In genomic region chr6:30813623-30814136, GRCh38 we compare ENCODE assay signal across 11 cellular contexts.
DNase-seq lines count a peak whose midpoint lies in the region; ATAC-seq and TF ChIP-seq lines count a peak whose summit lies in the region.
"Had no signal": no experiment of that assay in that cellular context is flagged by ENCODE, and none has a peak within 500 bp of the region (broad histone marks: within the 10 kb centered on the region; RNA-seq: fewer than 3 reads in every experiment).

No MANE protein-coding gene starts in this region.

- peaks cover 58% of the 10 kb centered on the region for H3K4me1 Mint-ChIP-seq in activated T-helper 17 cell treated with anti-CD3 and anti-CD28 coated beads, Interleukin-2, amount 50 U/mL, for 72 hours
- peaks cover 26% of the 10 kb centered on the region for H3K4me1 Mint-ChIP-seq in type B pancreatic cell (ENCODE audit: unreplicated experiment)

- ATAC-seq in right cardiac atrium (peak in 1 of 2 donors; percentile 12), heart right ventricle (no peak)
- peak; percentile 5 for ATAC-seq in activated T-helper 17 cell treated with anti-CD3 and anti-CD28 coated beads, Interleukin-2, amount 50 U/mL, for 72 hours (replicated peaks)

- peaks cover 10% of the 10 kb centered on the region for H3K9me3 Mint-ChIP-seq in activated T-helper 17 cell treated with anti-CD3 and anti-CD28 coated beads, Interleukin-2, amount 50 U/mL, for 72 hours
- peaks cover 13% of the 10 kb centered on the region for H3K9me3 Mint-ChIP-seq in type B pancreatic cell

- peaks cover 72% of the 10 kb centered on the region for H3K36me3 Mint-ChIP-seq in activated T-helper 17 cell treated with anti-CD3 and anti-CD28 coated beads, Interleukin-2, amount 50 U/mL, for 72 hours (ENCODE audit: low read depth)
- no peaks in the 10 kb centered on the region for H3K36me3 Mint-ChIP-seq in type B pancreatic cell

- H3K4me3 ChIP-seq in right cardiac atrium (ENCODE audit: low read length): no peak overlapping the region
- H3K4me3 ChIP-seq in heart right ventricle: no peak overlapping the region
- H3K4me3 ChIP-seq in liver (ENCODE audit: low read depth in 1 of 3, low read length in 3 of 3): no peak overlapping the region

- DNase-seq in right cardiac atrium (no peak), heart right ventricle (no peak), type B pancreatic cell (ENCODE audit: extremely low spot score, unreplicated experiment) (no peak), activated gamma-delta T cell treated with Interleukin-2 at 50 U/mL for 16 hours (no peak), 8988T (no peak)
- no peak for DNase-seq in stimulated activated CD4-positive, alpha-beta T cell treated with anti-CD3 and anti-CD28 coated beads, Interleukin-4, amount 100 ng/mL, for 24 hours
- DNase-seq: KBM-7, NCI-H2171 treated with DMSO at 0.1 percent for 48 hours, SHP77 treated with DMSO at 0.1 percent for 48 hours had no signal

- H3K4me3 Mint-ChIP-seq in activated T-helper 17 cell treated with anti-CD3 and anti-CD28 coated beads, Interleukin-2, amount 50 U/mL, for 72 hours: peak overlapping the region; percentile 74
- no peak overlapping the region for H3K4me3 Mint-ChIP-seq in type B pancreatic cell

- H3K9me3 ChIP-seq in right cardiac atrium (ENCODE audit: control insufficient read depth, low read length) (no peaks in the 10 kb centered on the region), heart right ventricle (no peaks in the 10 kb centered on the region), liver (ENCODE audit: control insufficient read depth in 4 of 4, low read length in 3 of 4) (no peaks in the 10 kb centered on the region)

- TF ChIP-seq CTCF in heart right ventricle (IDR thresholded peaks at IDR 0.05): no peak
- no peak for TF ChIP-seq CTCF in liver (IDR thresholded peaks at IDR 0.05; ENCODE audit: low read depth, low read length, missing input control)
- TF ChIP-seq CTCF in type B pancreatic cell (conservative IDR thresholded peaks at IDR 0.05): no peak

- TF ChIP-seq RAD21 in liver (IDR thresholded peaks at IDR 0.05): no peak

- H3K9ac ChIP-seq in liver (ENCODE audit: low read depth in 1 of 2, low read length in 2 of 2): no peak overlapping the region

- peak overlapping the region; percentile 92 for H3K27ac Mint-ChIP-seq in activated T-helper 17 cell treated with anti-CD3 and anti-CD28 coated beads, Interleukin-2, amount 50 U/mL, for 72 hours
- peak overlapping the region; percentile 13 for H3K27ac Mint-ChIP-seq in type B pancreatic cell

- H3K4me1 ChIP-seq in right cardiac atrium (ENCODE audit: control insufficient read depth, insufficient read depth, low read length) (peaks cover 2% of the 10 kb centered on the region), heart right ventricle (peaks cover 0 to 51% (median 13%) of the 10 kb centered on the region in 9 donors), liver (ENCODE audit: control insufficient read depth in 4 of 4, insufficient read depth in 4 of 4, low read length in 3 of 4) (no peaks in the 10 kb centered on the region)

- H3K36me3 ChIP-seq in heart right ventricle: no peaks in the 10 kb centered on the region
- H3K36me3 ChIP-seq in liver (ENCODE audit: control insufficient read depth in 4 of 4, insufficient read depth in 3 of 4, low read depth in 1 of 4, low read length in 3 of 4): no peaks in the 10 kb centered on the region

- H3K27me3 ChIP-seq in right cardiac atrium (ENCODE audit: control insufficient read depth, insufficient read depth) (no peaks in the 10 kb centered on the region), heart right ventricle (no peaks in the 10 kb centered on the region), liver (ENCODE audit: control insufficient read depth in 4 of 4, insufficient read depth in 4 of 4, low read length in 3 of 4) (no peaks in the 10 kb centered on the region)

- H3K27me3 Mint-ChIP-seq in activated T-helper 17 cell treated with anti-CD3 and anti-CD28 coated beads, Interleukin-2, amount 50 U/mL, for 72 hours: no peaks in the 10 kb centered on the region
- H3K27me3 Mint-ChIP-seq in type B pancreatic cell: no peaks in the 10 kb centered on the region

- 84% methylated on average over 9 of the region's 9 CpGs for WGBS in right cardiac atrium
- 87 to 94% methylated on average over 9 of the region's 9 CpGs for WGBS in heart right ventricle, 2 donors
- 81% methylated on average over 9 of the region's 9 CpGs for WGBS in liver

- intact Hi-C loops in right cardiac atrium (cut with DNase I) (loop anchor here in 1 of 4 donors (10.0 kb wide), 1 partner anchor 69 kb away; the partner anchor contains the start of genes FLOT1 and IER3), heart right ventricle (cut with DNase I) (no loop called here)

- H3K27ac ChIP-seq in right cardiac atrium (ENCODE audit: low read length): peak overlapping the region; percentile 69
- peak overlapping the region in 5 of 10 donors; percentile 9 to 86 (median 40) for H3K27ac ChIP-seq in heart right ventricle
- peak overlapping the region; percentile 45 to 51 for H3K27ac ChIP-seq in liver (ENCODE audit: low read depth in 1 of 2, low read length in 2 of 2)

TF ChIP-seq in liver, 16 proteins besides CTCF, POLR2A, EP300 and RAD21:
- TF ChIP-seq NR2F2 (IDR thresholded peaks at IDR 0.05): no peak
- TF ChIP-seq YY1 (IDR thresholded peaks at IDR 0.05): no peak
- no peak for TF ChIP-seq FOXA1 (IDR thresholded peaks at IDR 0.05)
- TF ChIP-seq HNF4A (conservative IDR thresholded peaks at IDR 0.05): no peak
- TF ChIP-seq MAX (IDR thresholded peaks at IDR 0.05): no peak
- TF ChIP-seq JUND (IDR thresholded peaks at IDR 0.05): no peak
- TF ChIP-seq FOXA2 (IDR thresholded peaks at IDR 0.05): no peak
- TF ChIP-seq GABPA (IDR thresholded peaks at IDR 0.05 in 1 of 2, conservative IDR thresholded peaks at IDR 0.05 in 1 of 2): no peak
- TF ChIP-seq REST (IDR thresholded peaks at IDR 0.05): no peak
